ENCODE assay signal across 29 cellular contexts in the genomic region with DNA sequence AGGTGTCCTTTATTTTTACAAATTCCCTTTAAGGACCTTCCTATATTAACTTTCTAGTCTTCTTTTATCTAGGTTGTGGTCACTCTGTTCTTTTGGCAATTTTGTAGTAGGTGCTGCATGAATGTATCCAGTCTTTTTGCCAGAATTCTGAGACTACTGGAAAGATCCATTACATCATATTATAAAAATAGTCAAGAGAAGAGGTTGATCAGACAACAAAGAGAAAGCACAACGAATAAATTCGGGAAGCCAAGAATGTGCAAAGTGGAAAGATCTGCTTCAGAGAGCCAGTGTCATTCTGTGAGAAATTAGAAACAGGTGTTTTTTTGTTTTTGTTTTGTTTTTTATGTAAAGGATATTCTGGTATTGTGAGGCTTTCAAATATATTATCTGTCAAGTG. TPM values are rescaled to one million over a fixed set of nuclear protein-coding genes. Genes with fewer than 3 reads are reported as not detected.
DNase-seq lines count a peak whose midpoint lies in the region; ATAC-seq and TF ChIP-seq lines count a peak whose summit lies in the region.
"Had no signal": no experiment of that assay in that cellular context is flagged by ENCODE, and none has a peak within 500 bp of the region (broad histone marks: within the 10 kb centered on the region; RNA-seq: fewer than 3 reads in every experiment).

No MANE protein-coding gene starts in this region.

- H3K36me3 ChIP-seq in left ventricle myocardium inferior (no peaks in the 10 kb centered on the region), adipocyte (ENCODE audit: control insufficient read depth, insufficient read depth, low read length, severe bottlenecking) (no peaks in the 10 kb centered on the region)
- H3K36me3 ChIP-seq: Peyer's patch had no signal

- no peak for DNase-seq in left ventricle myocardium inferior
- no peak for DNase-seq in Right ventricle myocardium inferior (ENCODE audit: missing footprints)
- peak; percentile 24 for DNase-seq in adipocyte (ENCODE audit: low read depth)
- peak; percentile 38 for DNase-seq in inferior parietal cortex (ENCODE audit: extremely low spot score)
- DNase-seq in NCI-H2196 treated with DMSO at 0.1 percent for 48 hours (lab: John Stamatoyannopoulos, UW; ENCODE audit: unreplicated experiment) = no peak
- DNase-seq in hepatic stellate cell (ENCODE audit: low spot score) = no peak
- no peak for DNase-seq in central memory CD4-positive, alpha-beta T cell
- DNase-seq: AML-193; C1 segment of cervical spinal cord; Caco-2; CD8-positive, alpha-beta T cell; DMS 273 treated with DMSO at 0.1 percent for 48 hours; DMS79; EL; GF-D8; Karpas-422; NCI-H1092; NCI-H1417 treated with DMSO at 0.1 percent for 48 hours; NCI-H1694 treated with DMSO at 0.1 percent for 48 hours; NCI-H2081; NCI-H226; NCI-H510A; NCI-H69; OCI-M1; Peyer's patch; SK-N-SH had no signal

- intact Hi-C loops in left ventricle myocardium inferior (cut with micrococcal nuclease) = no loop called here
- intact Hi-C loops in Right ventricle myocardium inferior (cut with DNase I) = no loop called here

- TF ChIP-seq CTCF in left ventricle myocardium inferior (IDR thresholded peaks at IDR 0.05; ENCODE audit: borderline replicate concordance) = no peak

- H3K9me3 ChIP-seq in left ventricle myocardium inferior (replicated peaks) (no peaks in the 10 kb centered on the region), adipocyte (ENCODE audit: control insufficient read depth, low read length) (no peaks in the 10 kb centered on the region)
- H3K9me3 ChIP-seq: Caco-2, Peyer's patch, SK-N-SH had no signal

- H3K4me1 ChIP-seq in left ventricle myocardium inferior (peaks cover 13% of the 10 kb centered on the region), adipocyte (ENCODE audit: control insufficient read depth, insufficient read depth, low read length) (peaks cover 3% of the 10 kb centered on the region)
- H3K4me1 ChIP-seq: Caco-2, Peyer's patch had no signal

- ATAC-seq in Right ventricle myocardium inferior = no peak
- ATAC-seq: CD8-positive, alpha-beta T cell; HCT116; HepG2 had no signal

- no peak overlapping the region for H3K9ac ChIP-seq in adipocyte (ENCODE audit: low read length)
- H3K9ac ChIP-seq: SK-N-SH had no signal

- H3K4me3 ChIP-seq in left ventricle myocardium inferior = no peak overlapping the region
- no peak overlapping the region for H3K4me3 ChIP-seq in adipocyte (ENCODE audit: low read length)
- H3K4me3 ChIP-seq: Peyer's patch had no signal

- no peaks in the 10 kb centered on the region for H3K27me3 ChIP-seq in left ventricle myocardium inferior (ENCODE audit: low read depth)
- no peaks in the 10 kb centered on the region for H3K27me3 ChIP-seq in adipocyte (replicated peaks; ENCODE audit: control insufficient read depth, insufficient read depth, low read length)
- H3K27me3 ChIP-seq: Peyer's patch had no signal

- H3K27ac ChIP-seq in left ventricle myocardium inferior (replicated peaks) = peak overlapping the region; percentile 5
- H3K27ac ChIP-seq: Peyer's patch had no signal

RNA-seq across cellular contexts. Expression of a gene that starts 15.8 kb away (rescaled TPM):
- 134 TPM for total RNA-seq in left ventricle myocardium inferior
- total RNA-seq in Right ventricle myocardium inferior = 98.0 TPM
- total RNA-seq: HT1080 had no signal

Comparison
In these comparisons a context has a peak if more than half of its experiments do, and no peak if none do; other contexts are left out.
1. DNase-seq: peak in adipocyte (single experiment) and inferior parietal cortex (single experiment); none in left ventricle myocardium inferior (single experiment), Right ventricle myocardium inferior (single experiment), NCI-H2196 treated with DMSO at 0.1 percent for 48 hours (single experiment), hepatic stellate cell (single experiment) and central memory CD4-positive, alpha-beta T cell (single experiment).